8 cellular contexts compared by ENCODE assay signal in the genomic region with DNA sequence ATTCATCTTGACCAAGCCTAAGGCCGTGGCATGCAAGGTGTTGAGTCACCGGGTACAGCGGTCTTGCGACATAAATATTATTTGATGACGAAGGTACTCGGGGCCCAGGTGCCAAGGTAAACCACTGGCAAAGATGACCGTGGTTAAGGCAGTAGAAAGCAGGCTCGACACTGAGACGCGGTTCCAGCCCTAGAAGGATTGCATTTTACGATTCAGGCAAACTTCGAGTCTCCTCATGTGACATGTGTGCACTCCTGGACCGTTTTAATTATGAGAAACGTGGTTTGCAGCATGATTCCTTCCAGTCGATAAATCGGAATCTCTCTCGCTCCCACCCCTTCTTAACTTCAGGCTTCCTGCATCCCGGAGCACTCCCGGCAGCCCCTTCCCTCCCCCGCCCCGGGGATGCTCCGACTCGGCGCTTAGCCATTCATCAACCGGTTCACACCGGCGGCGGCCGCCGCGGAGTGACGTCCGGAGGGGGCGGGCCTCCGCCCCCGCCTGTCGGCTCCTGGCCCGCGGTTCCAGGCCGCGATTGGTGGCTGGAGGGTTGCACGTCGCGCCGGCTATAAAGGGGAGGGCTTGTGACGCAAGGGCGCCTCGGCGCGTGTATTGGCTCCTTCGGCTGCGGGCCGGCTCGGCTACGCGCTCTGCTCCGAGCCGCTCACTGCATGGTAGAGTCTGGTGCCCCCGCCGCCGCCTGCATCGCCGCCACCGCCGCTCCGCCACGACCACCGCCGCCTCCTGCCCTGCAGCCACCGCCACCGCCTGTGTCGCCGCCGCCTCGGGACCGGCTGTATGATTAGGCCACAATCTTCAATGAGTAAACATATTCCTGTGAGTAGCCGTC. TPM values are rescaled to one million over a fixed set of nuclear protein-coding genes. Genes with fewer than 3 reads are reported as not detected.
DNase-seq lines count a peak whose midpoint lies in the region; ATAC-seq and TF ChIP-seq lines count a peak whose summit lies in the region.

Gene LOC128125822, plus strand, starts transcription at position 598 of the 850 bp plus-strand sequence.
Gene PTP4A1, plus strand, starts transcription at position 598 of the 850 bp plus-strand sequence. CDS start 4,401 bp downstream, outside the sequence.

- no peaks in the 10 kb centered on the region for H3K9me3 Mint-ChIP-seq in CD8-positive, alpha-beta T cell

- peak within 1 kb of the TSS; percentile 97 for H3K27ac ChIP-seq in CD8-positive, alpha-beta T cell (ENCODE audit: low read depth, low read length)

- H3K27me3 ChIP-seq in CD8-positive, alpha-beta T cell (ENCODE audit: insufficient read depth, low read length), result no peaks in the 10 kb centered on the region

- peak within 1 kb of the TSS; percentile 66 for H3K4me3 ChIP-seq in CD8-positive, alpha-beta T cell (ENCODE audit: low read depth, low read length)

- DNase-seq in CD8-positive, alpha-beta T cell, result peak; percentile 94 to 98 (median 96)
- DNase-seq in HS-27A (ENCODE audit: low read depth), result peak; percentile 66
- DNase-seq in NK-92 (lab: John Stamatoyannopoulos, UW; ENCODE audit: unreplicated experiment), result peak; percentile 69
- peak; percentile 98 for DNase-seq in activated CD8-positive, alpha-beta memory T cell treated with anti-CD3 and anti-CD28 coated beads for 24 hours
- DNase-seq in effector CD8-positive, alpha-beta T cell (lab: John Stamatoyannopoulos, UW), result peak; percentile 95
- DNase-seq in lung microvascular endothelial cell (ENCODE audit: low read depth in 2 of 2), result peak; percentile 98 to 99
- peak; percentile 89 to 94 (median 90) for DNase-seq in stimulated activated CD4-positive, alpha-beta T cell treated with anti-CD3 and anti-CD28 coated beads, TNF-alpha, amount 100 ng/mL, for 48 hours (ENCODE audit: low read depth in 3 of 3)

- no peaks in the 10 kb centered on the region for H3K9me3 ChIP-seq in CD8-positive, alpha-beta T cell (ENCODE audit: low read length)

- peaks cover 25% of the 10 kb centered on the region for H3K36me3 Mint-ChIP-seq in CD8-positive, alpha-beta T cell

- H3K36me3 ChIP-seq in CD8-positive, alpha-beta T cell (ENCODE audit: insufficient read depth, low read length), result peaks cover 4% of the 10 kb centered on the region

- peak within 1 kb of the TSS; percentile 98 for H3K27ac Mint-ChIP-seq in CD8-positive, alpha-beta T cell

- H3K27me3 Mint-ChIP-seq in CD8-positive, alpha-beta T cell (ENCODE audit: low read depth), result no peaks in the 10 kb centered on the region

- ATAC-seq in CD8-positive, alpha-beta T cell, result peak; percentile 83
- peak; percentile 93 for ATAC-seq in GM19467 (IDR thresholded peaks at IDR 0.05; ENCODE audit: unreplicated experiment)

- no peak for TF ChIP-seq CTCF in CD8-positive, alpha-beta T cell (IDR thresholded peaks at IDR 0.05)

- CTCF ChIA-PET in CD8-positive, alpha-beta T cell (lab: Charles Lee), result no interaction called here

- H3K4me3 Mint-ChIP-seq in CD8-positive, alpha-beta T cell, result peak within 1 kb of the TSS; percentile 93

- POLR2A ChIA-PET in CD8-positive, alpha-beta T cell (lab: Charles Lee), result interaction anchor here (2.4 kb wide), 1 partner anchor 63 kb away, joined by 13 read pairs; the partner anchor contains the start of gene PHF3

- intact Hi-C loops in CD8-positive, alpha-beta T cell (cut with DNase I, micrococcal nuclease), result loop anchor here (1.0 kb wide), 2 partner anchors 63 to 64 kb away; partner anchors contain the start of gene PHF3 (in 1 of the 2)

- peaks cover 27% of the 10 kb centered on the region for H3K4me1 ChIP-seq in CD8-positive, alpha-beta T cell (ENCODE audit: insufficient read depth, low read length)

- peaks cover 41% of the 10 kb centered on the region for H3K4me1 Mint-ChIP-seq in CD8-positive, alpha-beta T cell (ENCODE audit: low read depth)

RNA-seq across cellular contexts. Expression of gene PTP4A1, which starts in this region (rescaled TPM):
- 100 to 1,000 TPM; 329 to 360 TPM for total RNA-seq in CD8-positive, alpha-beta T cell
- 17.5 and 22.4 TPM in 2 replicates for total RNA-seq in lung microvascular endothelial cell

Comparison
In these comparisons a context has a peak if more than half of its experiments do, and no peak if none do; other contexts are left out.
1. Peak in every context shown above with its lines: DNase-seq, ATAC-seq, H3K4me3 ChIP-seq and H3K27ac ChIP-seq.
2. RNA of gene PTP4A1 (total RNA-seq): 329 to 360 TPM in CD8-positive, alpha-beta T cell; 17.5 to 22.4 TPM in lung microvascular endothelial cell; every median in the first group is over 10 times any median in the second.